ENCODE assay signal across 1 cellular context in the genomic region with DNA sequence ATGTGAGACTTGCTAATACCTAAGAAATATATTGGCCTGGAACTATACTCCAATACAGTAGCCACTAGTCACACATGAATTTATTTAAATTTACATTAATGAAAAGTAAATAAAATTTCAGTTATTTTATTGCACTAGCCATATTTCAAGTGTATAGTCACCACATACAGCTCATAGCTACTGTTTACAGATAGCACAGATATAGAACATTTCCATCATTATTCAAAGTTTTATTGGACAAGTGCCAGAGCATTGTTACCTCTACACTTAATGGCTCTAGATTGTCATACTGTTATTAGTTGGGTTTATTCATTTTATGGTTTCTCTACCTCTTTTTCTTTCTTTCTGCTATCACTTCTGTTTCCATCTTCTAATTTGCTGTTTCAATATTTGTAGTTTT.
TF ChIP-seq lines count a peak whose summit lies in the region.

No MANE protein-coding gene starts in this region.

TF ChIP-seq in IMR-90, 13 proteins besides CTCF, POLR2A, EP300 and RAD21 (continued from another document):
- TF ChIP-seq NFE2L2 (IDR thresholded peaks at IDR 0.05; ENCODE audit: low read depth, low read length) = no peak
- no peak for TF ChIP-seq MAZ (IDR thresholded peaks at IDR 0.05; ENCODE audit: borderline replicate concordance, low read depth, low read length)
- TF ChIP-seq CEBPB (IDR thresholded peaks at IDR 0.05; ENCODE audit: low read depth, low read length) = no peak
